1 cellular context compared by ENCODE assay signal in the genomic region with DNA sequence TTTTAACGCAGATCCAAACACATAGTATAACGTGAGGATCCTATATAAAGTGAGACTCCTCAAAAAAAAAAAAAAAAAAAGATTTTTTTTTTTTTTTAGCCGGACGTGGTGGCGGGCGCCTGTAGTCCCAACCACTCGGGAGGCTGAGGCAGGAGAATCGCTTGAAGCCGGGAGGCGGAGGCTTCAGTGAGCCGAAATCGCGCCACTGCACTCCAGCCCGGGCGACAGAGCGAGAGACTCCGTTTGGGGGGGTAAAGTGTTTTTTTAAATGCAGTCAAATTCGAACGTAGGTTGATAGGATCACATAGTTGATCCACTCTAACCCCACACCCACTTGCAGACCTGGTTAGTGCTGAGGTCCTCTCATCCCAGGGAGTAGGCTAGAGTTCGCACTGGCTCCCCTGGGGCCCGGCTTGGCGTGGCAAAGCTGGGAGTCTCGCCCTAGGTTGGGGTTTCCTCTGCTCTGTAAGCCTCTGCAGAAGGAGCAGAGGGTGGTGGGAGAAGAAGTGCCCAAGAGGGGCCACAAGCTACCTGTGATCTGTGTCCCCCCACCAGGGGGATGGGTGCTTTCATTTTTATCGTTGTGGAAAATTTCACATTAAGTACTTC.
TF ChIP-seq lines count a peak whose summit lies in the region.

No MANE protein-coding gene starts in this region.

TF ChIP-seq in K562, 482 proteins besides CTCF, POLR2A, EP300 and RAD21:
- TF ChIP-seq GABPA (tag; conservative IDR thresholded peaks at IDR 0.05; ENCODE audit: low read depth) = 0 out of 2 replicates have a peak, but pooled peaks have one; percentile 23
- no peak for TF ChIP-seq ESRRB (CRISPR knock-in tag; IDR thresholded peaks at IDR 0.05; ENCODE audit: borderline replicate concordance)
- 0 out of 2 replicates have a peak, but pooled peaks have one; percentile 27 for TF ChIP-seq SMAD4 (CRISPR knock-in tag; conservative IDR thresholded peaks at IDR 0.05)
- TF ChIP-seq ZNF384 (IDR thresholded peaks at IDR 0.05; ENCODE audit: low read depth, low read length) = peak; percentile 47
- TF ChIP-seq E2F3 (CRISPR knock-in tag; IDR thresholded peaks at IDR 0.05) = 0 out of 2 replicates have a peak, but pooled peaks have one; percentile 33
